In genomic region chr10:126240483-126240882, GRCh38 we compare ENCODE assay signal across 13 cellular contexts.
DNase-seq lines count a peak whose midpoint lies in the region; ATAC-seq and TF ChIP-seq lines count a peak whose summit lies in the region.
"Had no signal": no experiment of that assay in that cellular context is flagged by ENCODE, and none has a peak within 500 bp of the region (broad histone marks: within the 10 kb centered on the region; RNA-seq: fewer than 3 reads in every experiment).

No MANE protein-coding gene starts in this region.

- H3K9ac ChIP-seq in mesenchymal stem cell (ENCODE audit: low read length) = no peak overlapping the region

- peak overlapping the region in 1 of 2 experiments; percentile 29 for H3K14ac ChIP-seq in mesenchymal stem cell (ENCODE audit: low read length in 2 of 2)

- no peak overlapping the region for H3K23ac ChIP-seq in mesenchymal stem cell (ENCODE audit: low read length in 2 of 2)

- H3K27me3 ChIP-seq in left ventricle myocardium inferior (ENCODE audit: low read depth) (peaks cover 18% of the 10 kb centered on the region), mesenchymal stem cell (ENCODE audit: control insufficient read depth in 1 of 2, insufficient read depth in 1 of 2, low read length in 2 of 2) (no peaks in the 10 kb centered on the region)

- H2BK15ac ChIP-seq in mesenchymal stem cell (ENCODE audit: low read depth, poor library complexity, severe bottlenecking) = no peak overlapping the region

- no peaks in the 10 kb centered on the region for H3K36me3 Mint-ChIP-seq in type B pancreatic cell
- no peaks in the 10 kb centered on the region for H3K36me3 Mint-ChIP-seq in activated CD4-positive, alpha-beta T cell treated with anti-CD3 and anti-CD28 coated beads, Interleukin-2, amount 10 ng/mL, durations not matched to agents 7 days and 5 days (ENCODE audit: low read depth)
- H3K36me3 Mint-ChIP-seq: activated naive CD4-positive, alpha-beta T cell treated with anti-CD3 and anti-CD28 coated beads, Interleukin-2, amount 10 ng/mL, durations not matched to agents 7 days and 5 days; naive thymus-derived CD4-positive, alpha-beta T cell had no signal

- no peaks in the 10 kb centered on the region for H3K9me3 ChIP-seq in left ventricle myocardium inferior (replicated peaks)
- H3K9me3 ChIP-seq in mesenchymal stem cell (ENCODE audit: control insufficient read depth, low read length) = no peaks in the 10 kb centered on the region

- peak; percentile 28 for ATAC-seq in Right ventricle myocardium superior (ENCODE audit: poor library complexity)
- no peak for ATAC-seq in HG03460 (IDR thresholded peaks at IDR 0.05; ENCODE audit: unreplicated experiment)
- ATAC-seq in HG02759 (IDR thresholded peaks at IDR 0.05; ENCODE audit: unreplicated experiment) = no peak
- ATAC-seq: naive thymus-derived CD4-positive, alpha-beta T cell had no signal

- H3K9me3 Mint-ChIP-seq in type B pancreatic cell = no peaks in the 10 kb centered on the region
- H3K9me3 Mint-ChIP-seq in activated CD4-positive, alpha-beta T cell treated with anti-CD3 and anti-CD28 coated beads, Interleukin-2, amount 10 ng/mL, durations not matched to agents 7 days and 5 days = peaks cover 5% of the 10 kb centered on the region

- no peak overlapping the region for H3K27ac ChIP-seq in left ventricle myocardium inferior (replicated peaks)
- peak overlapping the region; percentile 47 for H3K27ac ChIP-seq in caudate nucleus (ENCODE audit: low read depth, low read length)
- H3K27ac ChIP-seq in mesenchymal stem cell (ENCODE audit: low read length, poor library complexity, severe bottlenecking) = no peak overlapping the region

- H2BK120ac ChIP-seq in mesenchymal stem cell (ENCODE audit: low read depth, low read length) = no peak overlapping the region

- intact Hi-C loops in Right ventricle myocardium superior (cut with DNase I) = no loop called here
- intact Hi-C loops in left ventricle myocardium inferior (cut with micrococcal nuclease) = no loop called here

- H3K27me3 Mint-ChIP-seq in type B pancreatic cell = no peaks in the 10 kb centered on the region
- H3K27me3 Mint-ChIP-seq in activated CD4-positive, alpha-beta T cell treated with anti-CD3 and anti-CD28 coated beads, Interleukin-2, amount 10 ng/mL, durations not matched to agents 7 days and 5 days = no peaks in the 10 kb centered on the region
- H3K27me3 Mint-ChIP-seq: activated naive CD4-positive, alpha-beta T cell treated with anti-CD3 and anti-CD28 coated beads, Interleukin-2, amount 10 ng/mL, durations not matched to agents 7 days and 5 days had no signal

- H3K4me1 Mint-ChIP-seq in type B pancreatic cell (ENCODE audit: unreplicated experiment) = peaks cover 21% of the 10 kb centered on the region
- no peaks in the 10 kb centered on the region for H3K4me1 Mint-ChIP-seq in activated CD4-positive, alpha-beta T cell treated with anti-CD3 and anti-CD28 coated beads, Interleukin-2, amount 10 ng/mL, durations not matched to agents 7 days and 5 days
- H3K4me1 Mint-ChIP-seq: activated naive CD4-positive, alpha-beta T cell treated with anti-CD3 and anti-CD28 coated beads, Interleukin-2, amount 10 ng/mL, durations not matched to agents 7 days and 5 days had no signal

- no peak overlapping the region for H4K91ac ChIP-seq in mesenchymal stem cell (ENCODE audit: low read length)

- peak overlapping the region; percentile 4 for H3K27ac Mint-ChIP-seq in type B pancreatic cell
- no peak overlapping the region for H3K27ac Mint-ChIP-seq in activated CD4-positive, alpha-beta T cell treated with anti-CD3 and anti-CD28 coated beads, Interleukin-2, amount 10 ng/mL, durations not matched to agents 7 days and 5 days
- H3K27ac Mint-ChIP-seq: activated naive CD4-positive, alpha-beta T cell treated with anti-CD3 and anti-CD28 coated beads, Interleukin-2, amount 10 ng/mL, durations not matched to agents 7 days and 5 days; naive thymus-derived CD4-positive, alpha-beta T cell had no signal

- H4K8ac ChIP-seq in mesenchymal stem cell (ENCODE audit: low read length) = no peak overlapping the region

- 57% methylated on average over 8 of the region's 8 CpGs for WGBS in mesenchymal stem cell

- no peak overlapping the region for H2AFZ ChIP-seq in mesenchymal stem cell (ENCODE audit: low read depth, low read length)

- DNase-seq in Right ventricle myocardium superior (no peak), left ventricle myocardium inferior (no peak), caudate nucleus (lab: John Stamatoyannopoulos, UW) (peak in 40 of 61 donors; percentile 7 to 68 (median 35)), mesenchymal stem cell (peak; percentile 56), type B pancreatic cell (ENCODE audit: extremely low spot score, unreplicated experiment) (no peak)
- no peak for DNase-seq in activated CD4-positive, alpha-beta T cell treated with anti-CD3 and anti-CD28 coated beads, Interleukin-2, amount 10 ng/mL, durations not matched to agents 7 days and 5 days
- DNase-seq: activated naive CD4-positive, alpha-beta T cell treated with anti-CD3 and anti-CD28 coated beads, Interleukin-2, amount 10 ng/mL, durations not matched to agents 7 days and 5 days; DMS 273 treated with DMSO at 0.1 percent for 48 hours; naive thymus-derived CD4-positive, alpha-beta T cell; stimulated activated CD4-positive, alpha-beta T cell treated with anti-CD3 and anti-CD28 coated beads, Interleukin-12 subunit alpha, Interleukin-12 subunit beta, amount 100 ng/mL, for 4 hours; T1000 had no signal

- TF ChIP-seq CTCF in left ventricle myocardium inferior (IDR thresholded peaks at IDR 0.05; ENCODE audit: borderline replicate concordance) = no peak
- TF ChIP-seq CTCF in type B pancreatic cell (conservative IDR thresholded peaks at IDR 0.05) = no peak

- no peak overlapping the region for H2BK5ac ChIP-seq in mesenchymal stem cell (ENCODE audit: low read depth, low read length, poor library complexity, severe bottlenecking)

- H3K4ac ChIP-seq in mesenchymal stem cell (ENCODE audit: low read depth in 1 of 2, low read length in 2 of 2) = peak overlapping the region in 1 of 2 experiments; percentile 50

- H2AK5ac ChIP-seq in mesenchymal stem cell (ENCODE audit: low read length, severe bottlenecking) = no peak overlapping the region

- POLR2A ChIA-PET in activated CD4-positive, alpha-beta T cell treated with anti-CD3 and anti-CD28 coated beads, Interleukin-2, amount 10 ng/mL, durations not matched to agents 7 days and 5 days (lab: Charles Lee) = no interaction called here

- CTCF ChIA-PET in activated CD4-positive, alpha-beta T cell treated with anti-CD3 and anti-CD28 coated beads, Interleukin-2, amount 10 ng/mL, durations not matched to agents 7 days and 5 days (lab: Charles Lee) = no interaction called here

- H3K18ac ChIP-seq in mesenchymal stem cell (ENCODE audit: low read depth in 1 of 2, low read length in 2 of 2) = peak overlapping the region in 1 of 2 experiments; percentile 73

- no peak overlapping the region for H3K4me2 ChIP-seq in mesenchymal stem cell (ENCODE audit: low read length, poor library complexity, severe bottlenecking)

- H3K4me3 ChIP-seq in left ventricle myocardium inferior (no peak overlapping the region), mesenchymal stem cell (ENCODE audit: insufficient read depth in 1 of 2, low read depth in 1 of 2, low read length in 2 of 2) (no peak overlapping the region)

- H3K79me1 ChIP-seq in mesenchymal stem cell (replicated peaks; ENCODE audit: low read length, poor library complexity, severe bottlenecking) = peaks cover 38% of the 10 kb centered on the region

- H3K4me1 ChIP-seq in left ventricle myocardium inferior (peaks cover 10% of the 10 kb centered on the region), mesenchymal stem cell (ENCODE audit: control insufficient read depth, insufficient read depth, low read depth, low read length) (peaks cover 32% of the 10 kb centered on the region)

- no peak overlapping the region for H3K4me3 Mint-ChIP-seq in type B pancreatic cell
- H3K4me3 Mint-ChIP-seq in activated CD4-positive, alpha-beta T cell treated with anti-CD3 and anti-CD28 coated beads, Interleukin-2, amount 10 ng/mL, durations not matched to agents 7 days and 5 days = no peak overlapping the region
- H3K4me3 Mint-ChIP-seq: activated naive CD4-positive, alpha-beta T cell treated with anti-CD3 and anti-CD28 coated beads, Interleukin-2, amount 10 ng/mL, durations not matched to agents 7 days and 5 days; naive thymus-derived CD4-positive, alpha-beta T cell had no signal

- H2BK12ac ChIP-seq in mesenchymal stem cell (ENCODE audit: low read length in 2 of 2) = no peak overlapping the region

- no peaks in the 10 kb centered on the region for H3K36me3 ChIP-seq in left ventricle myocardium inferior
- peaks cover 8 to 11% of the 10 kb centered on the region in 2 experiments for H3K36me3 ChIP-seq in mesenchymal stem cell (ENCODE audit: control insufficient read depth in 1 of 2, insufficient read depth in 2 of 2, low read depth in 1 of 2, low read length in 2 of 2)

Comparison
In these comparisons a context has a peak if more than half of its experiments do, and no peak if none do; other contexts are left out.
1. DNase-seq: peak in caudate nucleus (40 of 61) and mesenchymal stem cell (single experiment); none in Right ventricle myocardium superior (single experiment), left ventricle myocardium inferior (single experiment), type B pancreatic cell (single experiment) and activated CD4-positive, alpha-beta T cell treated with anti-CD3 and anti-CD28 coated beads, Interleukin-2, amount 10 ng/mL, durations not matched to agents 7 days and 5 days (single experiment).